10 cellular contexts compared by ENCODE assay signal in genomic region chr12:82406651-82407050, GRCh38.
"Had no signal": no experiment of that assay in that cellular context is flagged by ENCODE, and none has a peak within 500 bp of the region (broad histone marks: within the 10 kb centered on the region; RNA-seq: fewer than 3 reads in every experiment).

No MANE protein-coding gene starts in this region.

- H3K9ac ChIP-seq: GM23248 had no signal

- ATAC-seq: HCT116, K562 had no signal

- H3K27ac Mint-ChIP-seq: HFFc6 had no signal

- H3K9me3 Mint-ChIP-seq: HFFc6 had no signal

- DNase-seq: GM23248, GOT3, H7, HFFc6, IMR-90, KG1 had no signal

- H3K4me3 ChIP-seq: GM23248, HAP-1, K562 had no signal

- H3K9me3 ChIP-seq: HAP-1 had no signal

- H2AFZ ChIP-seq: GM23248 had no signal

- H3K4me3 Mint-ChIP-seq: HFFc6 had no signal

- H3K36me3 ChIP-seq: HAP-1 had no signal

- FAIRE-seq: HTR-8/SVneo, K562 had no signal

- H3K27ac ChIP-seq: GM23248 had no signal
